ENCODE assay signal across 23 cellular contexts in genomic region chr19:41799444-41800000, GRCh38. TPM values are rescaled to one million over a fixed set of nuclear protein-coding genes. Genes with fewer than 3 reads are reported as not detected.
DNase-seq lines count a peak whose midpoint lies in the region; ATAC-seq, FAIRE-seq and TF ChIP-seq lines count a peak whose summit lies in the region.
"Had no signal": no experiment of that assay in that cellular context is flagged by ENCODE, and none has a peak within 500 bp of the region (broad histone marks: within the 10 kb centered on the region; RNA-seq: fewer than 3 reads in every experiment).

No MANE protein-coding gene starts in this region.

- no peaks in the 10 kb centered on the region for H3K27me3 ChIP-seq in HL-60 (ENCODE audit: insufficient read depth, poor library complexity, severe bottlenecking)
- H3K27me3 ChIP-seq in bronchial epithelial cell (ENCODE audit: control insufficient read depth, insufficient read depth, low read length), result no peaks in the 10 kb centered on the region
- H3K27me3 ChIP-seq in lung (ENCODE audit: control insufficient read depth, insufficient read depth), result no peaks in the 10 kb centered on the region

- H3K27ac ChIP-seq in HL-60 (replicated peaks) (peak overlapping the region; percentile 79; the same call in 1 of the 2 replicates), lung (ENCODE audit: low read depth in 1 of 2, low read length in 1 of 2) (no peak overlapping the region)

- no peaks in the 10 kb centered on the region for H3K36me3 ChIP-seq in bronchial epithelial cell (ENCODE audit: control insufficient read depth, insufficient read depth, low read length)
- no peaks in the 10 kb centered on the region for H3K36me3 ChIP-seq in lung (ENCODE audit: control insufficient read depth in 2 of 2, insufficient read depth in 2 of 2, low read length in 2 of 2)

- DNase-seq in ACHN (peak; percentile 42), HL-60 (ENCODE audit: low read depth in 1 of 2, low spot score in 1 of 2) (no peak), bronchial epithelial cell (ENCODE audit: low read depth) (peak; percentile 83), lung (ENCODE audit: low spot score) (peak; percentile 38), midbrain (lab: John Stamatoyannopoulos, UW) (no peak), NCI-H2107 (lab: John Stamatoyannopoulos, UW) (no peak), HUDEP-2 (lab: John Stamatoyannopoulos, UW; ENCODE audit: unreplicated experiment in 76 of 76) (no peak)
- DNase-seq: activated CD4-positive, CD25-positive, alpha-beta regulatory T cell; activated CD8-positive, alpha-beta memory T cell treated with anti-CD3 and anti-CD28 coated beads, Interleukin-2, amount 10 ng/mL, durations not matched to agents 7 days and 5 days; activated gamma-delta T cell treated with Interleukin-2 at 50 U/mL for 16 hours; cortex of kidney; islet precursor cell; NCI-H187 treated with DMSO at 0.1 percent for 48 hours; NK-92 treated with Interleukin-12 subunit alpha and Interleukin-12 subunit beta, amount 100 ng/mL, for 24 hours; Right ventricle myocardium superior; T-helper 17 cell; trophoblast cell had no signal

- peak; percentile 98 for FAIRE-seq in bronchial epithelial cell (lab: Jason Lieb, UNC)
- FAIRE-seq: GM18507 had no signal

- in situ Hi-C loops in ACHN (cut with HindIII; ENCODE audit: low pct_ligation_motif_present, low pct_unique_long_range_greater_than_20kb, low sequenced_read_pairs), result no loop called here

- TF ChIP-seq CTCF in HL-60 (IDR thresholded peaks at IDR 0.05; ENCODE audit: insufficient read depth, low read length), result no peak
- TF ChIP-seq CTCF in bronchial epithelial cell (IDR thresholded peaks at IDR 0.05; ENCODE audit: insufficient read depth, low read length, severe bottlenecking), result no peak
- TF ChIP-seq CTCF in lung (IDR thresholded peaks at IDR 0.05; ENCODE audit: control extremely low read depth, extremely low read depth), result no peak

- ATAC-seq in lung (ENCODE audit: insufficient read depth, low FRiP score), result no peak
- ATAC-seq in HG03469 (IDR thresholded peaks at IDR 0.05; ENCODE audit: unreplicated experiment), result no peak
- ATAC-seq: activated CD8-positive, alpha-beta memory T cell treated with anti-CD3 and anti-CD28 coated beads, Interleukin-2, amount 10 ng/mL, durations not matched to agents 7 days and 5 days; T-helper 17 cell had no signal

- H3K9me3 ChIP-seq in lung (ENCODE audit: control insufficient read depth in 2 of 2, insufficient read depth in 1 of 2, low read length in 1 of 2), result no peaks in the 10 kb centered on the region

- H3K4me3 ChIP-seq in HL-60 (replicated peaks; ENCODE audit: insufficient read depth, low read length), result no peak overlapping the region
- H3K4me3 ChIP-seq in bronchial epithelial cell (ENCODE audit: low read depth, low read length), result no peak overlapping the region
- H3K4me3 ChIP-seq in lung, result no peak overlapping the region
- H3K4me3 ChIP-seq: skin epidermis had no signal

- peaks cover 0 to 2% of the 10 kb centered on the region in 2 donors for H3K4me1 ChIP-seq in lung (ENCODE audit: control insufficient read depth in 2 of 2, insufficient read depth in 2 of 2, low read length in 2 of 2)

- 60 to 74% methylated on average over 9 of the region's 9 CpGs for WGBS in lung, 2 donors

RNA-seq across cellular contexts. Expression of gene CEACAM3, which starts 3.1 kb away (rescaled TPM):
- total RNA-seq in bronchial epithelial cell, result 0.26 TPM in 1 of 2 replicates, not detected in the other
- total RNA-seq in lung, result 1 to 10 TPM; 3.1 to 4.3 TPM
- polyA plus RNA-seq in lung, result 10 to 100 TPM in 1 of 2 donors, 1 to 10 TPM in 1; 1.2 to 21.9 TPM
- total RNA-seq: activated CD8-positive, alpha-beta memory T cell treated with anti-CD3 and anti-CD28 coated beads, Interleukin-2, amount 10 ng/mL, durations not matched to agents 7 days and 5 days; epithelial cell of proximal tubule; HT1080; osteocyte; Right ventricle myocardium superior had no signal

RNA-seq across cellular contexts. Expression of gene CEACAM6, which starts 44.2 kb away (rescaled TPM):
- 13.7 and 41.6 TPM in 2 replicates for total RNA-seq in bronchial epithelial cell
- total RNA-seq in lung, result 100 to 1,000 TPM in 1 of 2 donors, 1 to 10 TPM in 1; 5.2 to 280 TPM
- polyA plus RNA-seq in lung, result 100 to 1,000 TPM; 101 to 185 TPM
- total RNA-seq: activated CD8-positive, alpha-beta memory T cell treated with anti-CD3 and anti-CD28 coated beads, Interleukin-2, amount 10 ng/mL, durations not matched to agents 7 days and 5 days; HT1080; osteocyte; Right ventricle myocardium superior; T-helper 17 cell had no signal

RNA-seq across cellular contexts. Expression of gene LYPD4, which starts 45.0 kb away (rescaled TPM):
- not detected in 2 replicates for total RNA-seq in bronchial epithelial cell
- not detected for total RNA-seq in lung
- polyA plus RNA-seq in lung, result not detected
- total RNA-seq: activated CD8-positive, alpha-beta memory T cell treated with anti-CD3 and anti-CD28 coated beads, Interleukin-2, amount 10 ng/mL, durations not matched to agents 7 days and 5 days; epithelial cell of proximal tubule; HT1080; osteocyte; Right ventricle myocardium superior; T-helper 17 cell had no signal

RNA-seq across cellular contexts. Expression of gene DMRTC2, which starts 45.3 kb away (rescaled TPM):
- total RNA-seq in bronchial epithelial cell (not detected in 2 replicates), lung (not detected)
- polyA plus RNA-seq in lung, result under 1 TPM in 1 of 2 donors, not detected in 1; 0.03 TPM
- total RNA-seq: activated CD8-positive, alpha-beta memory T cell treated with anti-CD3 and anti-CD28 coated beads, Interleukin-2, amount 10 ng/mL, durations not matched to agents 7 days and 5 days; epithelial cell of proximal tubule; HT1080; osteocyte; Right ventricle myocardium superior; T-helper 17 cell had no signal

Comparison
In these comparisons a context has a peak if more than half of its experiments do, and no peak if none do; other contexts are left out.
1. DNase-seq: peak in ACHN (single experiment), bronchial epithelial cell (single experiment) and lung (single experiment); none in HL-60 (0 of 2), midbrain (single experiment), NCI-H2107 (single experiment) and HUDEP-2 (0 of 76).